17 cellular contexts compared by ENCODE assay signal in genomic region chrX:93932471-93933220, GRCh38.
DNase-seq lines count a peak whose midpoint lies in the region; ATAC-seq and TF ChIP-seq lines count a peak whose summit lies in the region.
"Had no signal": no experiment of that assay in that cellular context is flagged by ENCODE, and none has a peak within 500 bp of the region (broad histone marks: within the 10 kb centered on the region; RNA-seq: fewer than 3 reads in every experiment).

No MANE protein-coding gene starts in this region.

- DNase-seq in LNCaP clone FGC (ENCODE audit: low read depth), result peak; percentile 39
- DNase-seq in PC-3, result peak; percentile 25
- DNase-seq in iris pigment epithelial cell (ENCODE audit: low read depth), result peak; percentile 42
- DNase-seq in superior temporal gyrus (ENCODE audit: extremely low spot score), result peak; percentile 8
- no peak for DNase-seq in body of pancreas
- DNase-seq: BE2C; CD4-positive, alpha-beta T cell; DMS79; Kasumi-1; NCI-H1436 treated with DMSO at 0.1 percent for 48 hours; NCI-H2029 treated with DMSO at 0.1 percent for 48 hours; NCI-H526 treated with DMSO at 0.1 percent for 48 hours had no signal

- BruUV-seq in PC-3 (replicated peaks; lab: Mats Ljungman, UMichigan), result no TSS peak

- no peaks in the 10 kb centered on the region for H3K36me3 ChIP-seq in PC-3 (ENCODE audit: low read depth, low read length)
- H3K36me3 ChIP-seq in body of pancreas (replicated peaks in 1 of 2; ENCODE audit: insufficient read depth in 1 of 2, low read depth in 2 of 2), result no peaks in the 10 kb centered on the region
- H3K36me3 ChIP-seq: BE2C, HAP-1, SJSA1 had no signal

- H3K4me3 ChIP-seq in LNCaP clone FGC (ENCODE audit: low read depth, low read length), result no peak overlapping the region
- H3K4me3 ChIP-seq in PC-3 (ENCODE audit: low read length), result no peak overlapping the region
- H3K4me3 ChIP-seq in body of pancreas, result no peak overlapping the region
- H3K4me3 ChIP-seq: HAP-1, SJSA1 had no signal

- no peak for TF ChIP-seq POLR2A in body of pancreas (IDR thresholded peaks at IDR 0.05)

- H3K4me1 ChIP-seq in PC-3 (ENCODE audit: insufficient read depth, low read length) (no peaks in the 10 kb centered on the region), body of pancreas (no peaks in the 10 kb centered on the region)
- H3K4me1 ChIP-seq: BE2C, HAP-1, SJSA1 had no signal

- CTCF ChIA-PET in PC-3 (lab: Charles Lee), result no interaction called here

- H3K79me2 ChIP-seq in PC-3 (ENCODE audit: low read length), result no peaks in the 10 kb centered on the region

- no peak overlapping the region for H3K9ac ChIP-seq in PC-3 (ENCODE audit: low read length)

- TF ChIP-seq CTCF in LNCaP clone FGC (IDR thresholded peaks at IDR 0.05; ENCODE audit: control insufficient read depth, extremely low read depth, insufficient read depth), result no peak
- TF ChIP-seq CTCF in PC-3 (conservative IDR thresholded peaks at IDR 0.05; ENCODE audit: low read depth, low read length), result no peak
- no peak for TF ChIP-seq CTCF in body of pancreas (IDR thresholded peaks at IDR 0.05)

- WGBS in body of pancreas, 2 donors, result 40 to 50% methylated on average over 5 of the region's 5 CpGs

- POLR2A ChIA-PET in PC-3 (lab: Charles Lee; ENCODE audit: unreplicated experiment), result no interaction called here

- ATAC-seq in PC-3, result no peak
- ATAC-seq in body of pancreas, result no peak
- no peak for ATAC-seq in GM18519 (IDR thresholded peaks at IDR 0.05; ENCODE audit: low FRiP score, unreplicated experiment)
- no peak for ATAC-seq in HG02798 (IDR thresholded peaks at IDR 0.05; ENCODE audit: poor library complexity, unreplicated experiment)

- no peak overlapping the region for H3K4me2 ChIP-seq in PC-3 (ENCODE audit: low read length)

- no peaks in the 10 kb centered on the region for H4K20me1 ChIP-seq in PC-3 (ENCODE audit: low read length)

- H3K27me3 ChIP-seq in PC-3 (ENCODE audit: low read length) (no peaks in the 10 kb centered on the region), body of pancreas (no peaks in the 10 kb centered on the region)
- H3K27me3 ChIP-seq: BE2C, SJSA1 had no signal

- intact Hi-C loops in PC-3 (cut with micrococcal nuclease), result no loop called here
- intact Hi-C loops in body of pancreas (cut with DNase I), result no loop called here

- no peak overlapping the region for H3K27ac ChIP-seq in PC-3 (ENCODE audit: low read length)
- no peak overlapping the region for H3K27ac ChIP-seq in body of pancreas
- H3K27ac ChIP-seq: HL-60, SJSA1 had no signal

- no peaks in the 10 kb centered on the region for H3K9me2 ChIP-seq in PC-3 (replicated peaks; ENCODE audit: low read length)

- H2AFZ ChIP-seq in PC-3 (ENCODE audit: low read length), result no peak overlapping the region

- H3F3A ChIP-seq in PC-3 (ENCODE audit: low read length, unreplicated experiment), result no peaks in the 10 kb centered on the region

- H3K9me3 ChIP-seq in PC-3 (ENCODE audit: low read length) (no peaks in the 10 kb centered on the region), body of pancreas (no peaks in the 10 kb centered on the region)
- H3K9me3 ChIP-seq: BE2C, HAP-1, SJSA1 had no signal

Comparison
In these comparisons a context has a peak if more than half of its experiments do, and no peak if none do; other contexts are left out.
1. DNase-seq: peak in LNCaP clone FGC (single experiment), PC-3 (single experiment), iris pigment epithelial cell (single experiment) and superior temporal gyrus (single experiment); none in body of pancreas (0 of 4).